Comparison of ENCODE assay signal across 9 cellular contexts in genomic region chr2:160666677-160667061, GRCh38.
DNase-seq lines count a peak whose midpoint lies in the region; ATAC-seq and TF ChIP-seq lines count a peak whose summit lies in the region.
"Had no signal": no experiment of that assay in that cellular context is flagged by ENCODE, and none has a peak within 500 bp of the region (broad histone marks: within the 10 kb centered on the region; RNA-seq: fewer than 3 reads in every experiment).

No MANE protein-coding gene starts in this region.

- peak overlapping the region; percentile 64 for H3K27ac ChIP-seq in upper lobe of right lung

- no peak for DNase-seq in activated T-cell treated with anti-CD3 and anti-CD28 coated beads, Interleukin-2, amount 50 U/mL, for 24 hours
- DNase-seq in activated T-cell treated with anti-CD3 and anti-CD28 coated beads for 4 hours: no peak
- no peak for DNase-seq in T-cell
- DNase-seq in immature natural killer cell: no peak
- no peak for DNase-seq in upper lobe of right lung
- no peak for DNase-seq in activated CD4-positive, alpha-beta T cell treated with anti-CD3 and anti-CD28 coated beads for 4 hours
- no peak for DNase-seq in effector CD8-positive, alpha-beta T cell (lab: John Stamatoyannopoulos, UW)
- DNase-seq: activated CD4-positive, alpha-beta T cell treated with anti-CD3 and anti-CD28 coated beads, Interleukin-2, amount 50 U/mL, for 1 hour had no signal

- H3K36me3 Mint-ChIP-seq in activated T-cell treated with anti-CD3 and anti-CD28 coated beads, Interleukin-2, amount 50 U/mL, for 24 hours (ENCODE audit: low read depth): no peaks in the 10 kb centered on the region
- no peaks in the 10 kb centered on the region for H3K36me3 Mint-ChIP-seq in T-cell
- H3K36me3 Mint-ChIP-seq in immature natural killer cell: no peaks in the 10 kb centered on the region

- POLR2A ChIA-PET in T-cell (lab: Charles Lee): no interaction called here

- H3K4me3 ChIP-seq in upper lobe of right lung: no peak overlapping the region

- H3K27me3 Mint-ChIP-seq in activated T-cell treated with anti-CD3 and anti-CD28 coated beads, Interleukin-2, amount 50 U/mL, for 24 hours: no peaks in the 10 kb centered on the region
- H3K27me3 Mint-ChIP-seq in T-cell: no peaks in the 10 kb centered on the region
- H3K27me3 Mint-ChIP-seq in immature natural killer cell (ENCODE audit: low read depth in 3 of 3): peaks cover 0 to 2% (median 1%) of the 10 kb centered on the region in 3 donors

- intact Hi-C loops in upper lobe of right lung (cut with DNase I): no loop called here

- H3K4me1 ChIP-seq in upper lobe of right lung: peaks cover 13% of the 10 kb centered on the region

- TF ChIP-seq CTCF in upper lobe of right lung (IDR thresholded peaks at IDR 0.05): no peak

- H3K27ac Mint-ChIP-seq in activated T-cell treated with anti-CD3 and anti-CD28 coated beads, Interleukin-2, amount 50 U/mL, for 24 hours: peak overlapping the region; percentile 48
- H3K27ac Mint-ChIP-seq in T-cell (peak overlapping the region; percentile 68 to 81), immature natural killer cell (peak overlapping the region in 3 of 6 donors; percentile 5 to 79 (median 62))

- no peaks in the 10 kb centered on the region for H3K9me3 ChIP-seq in upper lobe of right lung

- no peaks in the 10 kb centered on the region for H3K36me3 ChIP-seq in upper lobe of right lung

- H3K9me3 Mint-ChIP-seq in activated T-cell treated with anti-CD3 and anti-CD28 coated beads, Interleukin-2, amount 50 U/mL, for 24 hours: no peaks in the 10 kb centered on the region
- H3K9me3 Mint-ChIP-seq in T-cell (no peaks in the 10 kb centered on the region), immature natural killer cell (no peaks in the 10 kb centered on the region)

- CTCF ChIA-PET in T-cell (lab: Charles Lee): interaction anchor here (1.2 to 1.3 kb wide), 2 partner anchors 9 to 313 kb away, joined by 3 read pairs; no protein-coding TSS in a partner anchor

- peaks cover 22% of the 10 kb centered on the region for H3K4me1 Mint-ChIP-seq in activated T-cell treated with anti-CD3 and anti-CD28 coated beads, Interleukin-2, amount 50 U/mL, for 24 hours (ENCODE audit: low read depth)
- H3K4me1 Mint-ChIP-seq in T-cell (peaks cover 19 to 20% (median 19%) of the 10 kb centered on the region in 3 donors), immature natural killer cell (peaks cover 14 to 18% of the 10 kb centered on the region in 2 donors)

- no peaks in the 10 kb centered on the region for H3K27me3 ChIP-seq in upper lobe of right lung

- ATAC-seq in T-cell (replicated peaks in 1 of 4): peak in 1 of 4 experiments; percentile 12
- ATAC-seq in upper lobe of right lung: no peak
- ATAC-seq in GM21423 (IDR thresholded peaks at IDR 0.05; ENCODE audit: unreplicated experiment): no peak

- peak overlapping the region; percentile 52 for H3K4me3 Mint-ChIP-seq in activated T-cell treated with anti-CD3 and anti-CD28 coated beads, Interleukin-2, amount 50 U/mL, for 24 hours
- H3K4me3 Mint-ChIP-seq in T-cell (peak overlapping the region in 1 of 3 donors; percentile 41), immature natural killer cell (peak overlapping the region in 3 of 5 donors; percentile 7 to 55 (median 31))
